ENCODE assay signal across 15 cellular contexts in the genomic region with DNA sequence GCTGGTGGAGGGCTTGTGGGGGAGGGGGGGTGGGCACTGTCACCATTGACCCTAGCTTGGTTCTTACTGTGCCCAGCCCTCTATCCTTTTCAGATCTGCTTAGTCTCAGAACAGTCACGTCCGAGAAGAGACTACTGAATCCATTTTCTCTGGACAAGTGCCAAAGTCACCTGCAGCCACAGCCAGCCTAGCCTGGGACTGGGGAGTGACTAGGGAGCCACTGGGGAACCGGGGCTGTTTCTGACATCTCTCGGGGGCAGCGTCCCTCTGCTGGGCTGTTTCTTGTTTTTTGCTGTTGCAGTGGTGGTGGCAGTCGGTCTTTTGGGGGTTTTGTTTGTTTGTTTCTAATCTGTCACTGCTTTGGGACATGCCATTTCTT. TPM values are rescaled to one million over a fixed set of nuclear protein-coding genes. Genes with fewer than 3 reads are reported as not detected.
DNase-seq lines count a peak whose midpoint lies in the region; ATAC-seq and TF ChIP-seq lines count a peak whose summit lies in the region.
"Had no signal": no experiment of that assay in that cellular context is flagged by ENCODE, and none has a peak within 500 bp of the region (broad histone marks: within the 10 kb centered on the region; RNA-seq: fewer than 3 reads in every experiment).

No MANE protein-coding gene starts in this region.

- no peak for ATAC-seq in left ventricle myocardium superior
- no peak for ATAC-seq in GM19035 (IDR thresholded peaks at IDR 0.05; ENCODE audit: unreplicated experiment)

- H3K9me3 Mint-ChIP-seq in T-helper 2 cell treated with Interferon-gamma antibody and Interleukin-4, amounts not matched to agents 5 μg/mL and 100 μg/mL, for 36 hours, result no peaks in the 10 kb centered on the region
- H3K9me3 Mint-ChIP-seq: naive thymus-derived CD4-positive, alpha-beta T cell had no signal

- intact Hi-C loops in left ventricle myocardium superior (cut with micrococcal nuclease) (no loop called here), adrenal gland (cut with DNase I) (no loop called here)

- no peak for TF ChIP-seq POLR2A in adrenal gland (IDR thresholded peaks at IDR 0.05)

- H3K4me3 ChIP-seq in right atrium auricular region (no peak overlapping the region), adrenal gland (no peak overlapping the region), BE2C (ENCODE audit: low read depth, low read length) (no peak overlapping the region)
- H3K4me3 ChIP-seq: heart right ventricle had no signal

- H3K27me3 ChIP-seq in right atrium auricular region (no peaks in the 10 kb centered on the region), adrenal gland (no peaks in the 10 kb centered on the region), BE2C (peaks cover 23% of the 10 kb centered on the region)

- H3K4me1 ChIP-seq in right atrium auricular region, result no peaks in the 10 kb centered on the region
- peaks cover 41 to 96% of the 10 kb centered on the region in 2 donors for H3K4me1 ChIP-seq in adrenal gland (replicated peaks in 1 of 2)
- H3K4me1 ChIP-seq in BE2C, result no peaks in the 10 kb centered on the region

- no peak for DNase-seq in right atrium auricular region (ENCODE audit: low spot score)
- DNase-seq in left ventricle myocardium superior, result no peak
- DNase-seq in adrenal gland, result peak in 4 of 7 donors; percentile 13 to 55 (median 24)
- peak; percentile 9 for DNase-seq in mucosa of gallbladder (ENCODE audit: low spot score)
- no peak for DNase-seq in T-helper 2 cell treated with Interferon-gamma antibody and Interleukin-4, amounts not matched to agents 5 μg/mL and 100 μg/mL, for 36 hours (ENCODE audit: low spot score)
- DNase-seq in hepatic stellate cell (ENCODE audit: low spot score), result no peak
- DNase-seq in BE2C, result no peak
- DNase-seq: ACHN; activated effector memory CD4-positive, alpha-beta T cell treated with anti-CD3 and anti-CD28 coated beads, Interleukin-2, amount 50 U/mL, for 16 hours; heart right ventricle; left cardiac atrium; naive thymus-derived CD4-positive, alpha-beta T cell; NCI-H1092 treated with DMSO at 0.1 percent for 48 hours had no signal

- peak overlapping the region; percentile 3 to 15 for H3K27ac ChIP-seq in right atrium auricular region
- peak overlapping the region; percentile 78 to 97 (median 95) for H3K27ac ChIP-seq in adrenal gland

- H3K4me3 Mint-ChIP-seq in T-helper 2 cell treated with Interferon-gamma antibody and Interleukin-4, amounts not matched to agents 5 μg/mL and 100 μg/mL, for 36 hours, result no peak overlapping the region
- H3K4me3 Mint-ChIP-seq: naive thymus-derived CD4-positive, alpha-beta T cell had no signal

- peaks cover 8% of the 10 kb centered on the region for H3K27me3 Mint-ChIP-seq in T-helper 2 cell treated with Interferon-gamma antibody and Interleukin-4, amounts not matched to agents 5 μg/mL and 100 μg/mL, for 36 hours (ENCODE audit: low read depth)

- no peaks in the 10 kb centered on the region for H3K36me3 ChIP-seq in right atrium auricular region
- H3K36me3 ChIP-seq in adrenal gland (replicated peaks in 1 of 2), result peaks cover 0 to 3% of the 10 kb centered on the region in 2 donors
- no peaks in the 10 kb centered on the region for H3K36me3 ChIP-seq in BE2C
- H3K36me3 ChIP-seq: heart right ventricle had no signal

- H3K4me1 Mint-ChIP-seq in T-helper 2 cell treated with Interferon-gamma antibody and Interleukin-4, amounts not matched to agents 5 μg/mL and 100 μg/mL, for 36 hours (ENCODE audit: low read depth), result peaks cover 15% of the 10 kb centered on the region

- H3K9me3 ChIP-seq in right atrium auricular region (no peaks in the 10 kb centered on the region), adrenal gland (replicated peaks in 1 of 3) (no peaks in the 10 kb centered on the region), BE2C (no peaks in the 10 kb centered on the region)
- H3K9me3 ChIP-seq: heart right ventricle had no signal

- no peaks in the 10 kb centered on the region for H3K36me3 Mint-ChIP-seq in T-helper 2 cell treated with Interferon-gamma antibody and Interleukin-4, amounts not matched to agents 5 μg/mL and 100 μg/mL, for 36 hours (ENCODE audit: low read depth)

- no peak overlapping the region for H3K27ac Mint-ChIP-seq in T-helper 2 cell treated with Interferon-gamma antibody and Interleukin-4, amounts not matched to agents 5 μg/mL and 100 μg/mL, for 36 hours
- H3K27ac Mint-ChIP-seq: naive thymus-derived CD4-positive, alpha-beta T cell; progenitor cell of endocrine pancreas had no signal

- TF ChIP-seq CTCF in right atrium auricular region (IDR thresholded peaks at IDR 0.05) (no peak), adrenal gland (IDR thresholded peaks at IDR 0.05) (no peak), BE2C (IDR thresholded peaks at IDR 0.05; ENCODE audit: low read depth, low read length) (no peak)

- 68 to 76% (median 70%) methylated on average over 2 to 6 of the region's 6 CpGs for WGBS in adrenal gland, 4 donors

RNA-seq across cellular contexts. Expression of gene SLC37A2, which starts 8.7 kb away (rescaled TPM):
- total RNA-seq in right atrium auricular region (1 to 10 TPM; 2.0 to 4.2 TPM), left ventricle myocardium superior (3.5 TPM), adrenal gland (100 to 1,000 TPM in 7 of 8 donors, 10 to 100 TPM in 1; 85.3 to 389 (median 177) TPM), mucosa of gallbladder (7.8 TPM)
- 100 to 1,000 TPM in 1 of 3 donors, 10 to 100 TPM in 2; 73.4 to 274 (median 75.9) TPM for polyA plus RNA-seq in adrenal gland
- polyA plus RNA-seq in BE2C (2012; ENCODE audit: insufficient read depth, insufficient read length, low read depth), result 1.1 TPM

RNA-seq across cellular contexts. Expression of gene TMEM218, which starts 39.6 kb away (rescaled TPM):
- 10 to 100 TPM in 1 of 2 donors, 1 to 10 TPM in 1; 8.3 to 15.3 TPM for total RNA-seq in right atrium auricular region
- 7.9 TPM for total RNA-seq in left ventricle myocardium superior
- 10 to 100 TPM; 19.7 to 42.3 (median 25.8) TPM for total RNA-seq in adrenal gland
- 10 to 100 TPM; 19.3 to 38.7 (median 20.4) TPM for polyA plus RNA-seq in adrenal gland
- 18.7 TPM for total RNA-seq in mucosa of gallbladder
- polyA plus RNA-seq in BE2C (2012; ENCODE audit: insufficient read depth, insufficient read length, low read depth), result 14.5 TPM

Comparison
In these comparisons a context has a peak if more than half of its experiments do, and no peak if none do; other contexts are left out.
1. DNase-seq: peak in adrenal gland (4 of 7) and mucosa of gallbladder (single experiment); none in right atrium auricular region (single experiment), left ventricle myocardium superior (single experiment), T-helper 2 cell treated with Interferon-gamma antibody and Interleukin-4, amounts not matched to agents 5 μg/mL and 100 μg/mL, for 36 hours (single experiment), hepatic stellate cell (single experiment) and BE2C (single experiment).